Comparison of ENCODE assay signal across 15 cellular contexts in the genomic region with DNA sequence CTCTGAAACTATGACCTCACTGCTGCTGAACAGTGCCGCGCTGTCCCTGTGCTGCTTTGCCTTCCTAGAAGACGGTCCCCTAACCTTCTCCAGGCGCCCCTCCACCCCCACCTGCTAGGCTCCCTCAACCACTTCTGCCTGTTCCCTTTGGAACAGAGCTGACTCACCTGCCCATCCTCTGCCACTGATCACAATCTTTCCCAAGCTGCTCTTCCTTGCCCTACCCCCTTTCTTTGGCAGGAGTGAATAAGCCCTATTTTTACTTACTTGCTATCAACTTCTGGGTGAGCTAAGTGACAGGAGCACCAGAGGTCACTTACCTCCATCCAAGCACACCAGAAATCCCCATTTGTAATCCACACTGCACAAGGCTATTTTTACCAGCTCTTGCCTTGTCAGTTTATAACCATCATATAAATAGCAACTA.
DNase-seq lines count a peak whose midpoint lies in the region; ATAC-seq, FAIRE-seq and TF ChIP-seq lines count a peak whose summit lies in the region.
"Had no signal": no experiment of that assay in that cellular context is flagged by ENCODE, and none has a peak within 500 bp of the region (broad histone marks: within the 10 kb centered on the region; RNA-seq: fewer than 3 reads in every experiment).

No MANE protein-coding gene starts in this region.

- peaks cover 0 to 67% of the 10 kb centered on the region in 2 donors for H3K36me3 ChIP-seq in gastroesophageal sphincter

- WGBS in A549 (ENCODE audit: missing lambda C conversion rate), result 90% methylated on average over 4 of the region's 4 CpGs
- WGBS in gastroesophageal sphincter (ENCODE audit: low coverage in 1 of 2), 2 donors, result 17 to 53% methylated on average over 1 to 4 of the region's 4 CpGs

- CTCF ChIA-PET in A549 (lab: Yijun Ruan, JAX), result interaction anchor here (1.0 to 2.4 kb wide), 6 partner anchors 12 to 193 kb away, joined by 3 to 7 read pairs (median 3); partner anchors contain the start of gene MICAL3

- H3K4me3 ChIP-seq in A549 (no peak overlapping the region), gastroesophageal sphincter (no peak overlapping the region)
- H3K4me3 ChIP-seq: HAP-1, skin epidermis, vagina had no signal

- FAIRE-seq in A549 (lab: Jason Lieb, UNC), result no peak
- FAIRE-seq in RCC 7860 (lab: Jason Lieb, UNC), result no peak

- POLR2A ChIA-PET in A549 (lab: Yijun Ruan, JAX), result no interaction called here

- no peak for TF ChIP-seq EP300 in A549 (IDR thresholded peaks at IDR 0.05)
- TF ChIP-seq EP300 in gastroesophageal sphincter (IDR thresholded peaks at IDR 0.05), result no peak

- peak in 1 of 2 experiments; percentile 26; a peak in 1 of 6 replicates for ATAC-seq in A549
- ATAC-seq in gastroesophageal sphincter, result no peak
- no peak for ATAC-seq in HG02571 (IDR thresholded peaks at IDR 0.05; ENCODE audit: unreplicated experiment)

- no peak for TF ChIP-seq RAD21 in A549 (conservative IDR thresholded peaks at IDR 0.05 in 1 of 2, IDR thresholded peaks at IDR 0.05 in 1 of 2)

- no peaks in the 10 kb centered on the region for H3K9me3 ChIP-seq in A549
- no peaks in the 10 kb centered on the region for H3K9me3 ChIP-seq in gastroesophageal sphincter
- H3K9me3 ChIP-seq: HAP-1, SK-N-SH, vagina had no signal

- DNase-seq in A549 (ENCODE audit: low read depth in 1 of 2, low spot score in 1 of 2) (no peak), RCC 7860 (ENCODE audit: low spot score) (peak; percentile 44), myocyte (ENCODE audit: low read depth) (peak; percentile 91), NCI-H1092 (lab: John Stamatoyannopoulos, UW) (no peak), T1000 (lab: John Stamatoyannopoulos, UW) (no peak)
- DNase-seq in activated CD4-positive, alpha-beta T cell treated with anti-CD3 and anti-CD28 coated beads, Interleukin-2, amount 50 U/mL, for 4 hours, result no peak
- DNase-seq: amniotic stem cell, DMS79, SK-N-SH, WERI-Rb-1 had no signal

- H3K27ac ChIP-seq in A549, result no peak overlapping the region
- peak overlapping the region; percentile 12 to 82 (median 74) for H3K27ac ChIP-seq in gastroesophageal sphincter
- H3K27ac ChIP-seq: skin epidermis, vagina, WERI-Rb-1 had no signal

- no peaks in the 10 kb centered on the region for H3K27me3 ChIP-seq in gastroesophageal sphincter
- H3K27me3 ChIP-seq: vagina had no signal

- no peak for TF ChIP-seq CTCF in A549 (IDR thresholded peaks at IDR 0.05)
- TF ChIP-seq CTCF in gastroesophageal sphincter (IDR thresholded peaks at IDR 0.05), result no peak

- H3K4me1 ChIP-seq in A549 (peaks cover 22% of the 10 kb centered on the region), gastroesophageal sphincter (peaks cover 8 to 28% (median 9%) of the 10 kb centered on the region in 3 donors)
- H3K4me1 ChIP-seq: HAP-1 had no signal

- 0 out of 3 replicates have a peak overlapping the region, but pooled peaks have one; percentile 19 for H3K4me2 ChIP-seq in A549
- H3K4me2 ChIP-seq: SK-N-SH had no signal

- TF ChIP-seq POLR2A in A549 (IDR thresholded peaks at IDR 0.05; ENCODE audit: low read length) (no peak), gastroesophageal sphincter (IDR thresholded peaks at IDR 0.05) (no peak)

TF ChIP-seq in A549, 52 proteins besides CTCF, POLR2A, EP300 and RAD21:
- no peak for TF ChIP-seq HEYL (CRISPR knock-in tag; IDR thresholded peaks at IDR 0.05)
- no peak for TF ChIP-seq SREBF2 (IDR thresholded peaks at IDR 0.05)
- no peak for TF ChIP-seq KDM1A (IDR thresholded peaks at IDR 0.05; ENCODE audit: low read depth)
- TF ChIP-seq JUN (IDR thresholded peaks at IDR 0.05), result no peak
- TF ChIP-seq HMGXB4 (CRISPR knock-in tag; IDR thresholded peaks at IDR 0.05; ENCODE audit: borderline replicate concordance), result no peak
- no peak for TF ChIP-seq GATA3 (IDR thresholded peaks at IDR 0.05; ENCODE audit: borderline replicate concordance)
- no peak for TF ChIP-seq E2F6 (IDR thresholded peaks at IDR 0.05; ENCODE audit: borderline replicate concordance, low read depth)
- no peak for TF ChIP-seq PBX3 (IDR thresholded peaks at IDR 0.05)
- TF ChIP-seq KDM5A (IDR thresholded peaks at IDR 0.05), result no peak
- no peak for TF ChIP-seq EHF (CRISPR knock-in tag; IDR thresholded peaks at IDR 0.05)
- TF ChIP-seq CHD4 (IDR thresholded peaks at IDR 0.05; ENCODE audit: borderline replicate concordance), result no peak
TF ChIP-seq in A549: peak in this region for 0.

Comparison
In these comparisons a context has a peak if more than half of its experiments do, and no peak if none do; other contexts are left out.
1. DNase-seq: peak in RCC 7860 (single experiment) and myocyte (single experiment); none in A549 (0 of 2), NCI-H1092 (single experiment), T1000 (single experiment) and activated CD4-positive, alpha-beta T cell treated with anti-CD3 and anti-CD28 coated beads, Interleukin-2, amount 50 U/mL, for 4 hours (0 of 2).
2. H3K27ac ChIP-seq: peak in gastroesophageal sphincter (4 of 4); none in A549 (0 of 2).